12 cellular contexts compared by ENCODE assay signal in genomic region chr9:71628247-71628646, GRCh38.
DNase-seq lines count a peak whose midpoint lies in the region; ATAC-seq and TF ChIP-seq lines count a peak whose summit lies in the region.
"Had no signal": no experiment of that assay in that cellular context is flagged by ENCODE, and none has a peak within 500 bp of the region (broad histone marks: within the 10 kb centered on the region; RNA-seq: fewer than 3 reads in every experiment).

No MANE protein-coding gene starts in this region.

- CTCF ChIA-PET in RWPE1 (lab: Yijun Ruan, JAX) = interaction anchor here (0.6 to 1.9 kb wide), 6 partner anchors 11 to 134 kb away, joined by 3 to 14 read pairs (median 4); no protein-coding TSS in a partner anchor
- CTCF ChIA-PET in GM10248 (lab: Yijun Ruan, JAX) = interaction anchor here (1.4 to 2.8 kb wide), 3 partner anchors 14 to 23 kb away, joined by 3 to 9 read pairs (median 5); no protein-coding TSS in a partner anchor

- DNase-seq in ACHN = peak; percentile 2
- no peak for DNase-seq in RWPE1 (ENCODE audit: low spot score)
- peak; percentile 39 for DNase-seq in fibroblast of mammary gland (ENCODE audit: low read depth)
- DNase-seq in GM10248 (ENCODE audit: extremely low spot score) = no peak
- DNase-seq: amniotic stem cell, midbrain, NCI-H1694 treated with DMSO at 0.1 percent for 48 hours, sigmoid colon had no signal

- no peak overlapping the region for H3K4me3 ChIP-seq in fibroblast of mammary gland (ENCODE audit: control insufficient read depth, low read depth, low read length)
- H3K4me3 ChIP-seq: sigmoid colon had no signal

- POLR2A ChIA-PET in RWPE1 (lab: Yijun Ruan, JAX; ENCODE audit: low non-redundant PET) = interaction anchor here (0.7 kb wide), 1 partner anchor 140 kb away, joined by 3 read pairs; the partner anchor contains the start of gene CEMIP2
- POLR2A ChIA-PET in GM10248 (lab: Yijun Ruan, JAX) = no interaction called here

- TF ChIP-seq CTCF in GM12872 (IDR thresholded peaks at IDR 0.05; ENCODE audit: insufficient read depth, low read depth, low read length) (peak; percentile 45; the same call in 2 of the 3 replicates), RWPE1 (conservative IDR thresholded peaks at IDR 0.05; ENCODE audit: low read depth) (0 out of 2 replicates have a peak, but pooled peaks have one; percentile 17), fibroblast of mammary gland (conservative IDR thresholded peaks at IDR 0.05; ENCODE audit: control insufficient read depth, insufficient read depth, low read depth, low read length) (peak; percentile 56), GM10248 (IDR thresholded peaks at IDR 0.05; ENCODE audit: control extremely low read depth, extremely low read depth, low read depth, missing control alignments) (no peak)

- ATAC-seq in GM18519 (IDR thresholded peaks at IDR 0.05; ENCODE audit: low FRiP score, unreplicated experiment) (no peak), GM18861 (IDR thresholded peaks at IDR 0.05; ENCODE audit: unreplicated experiment) (no peak), GM19397 (IDR thresholded peaks at IDR 0.05; ENCODE audit: unreplicated experiment) (no peak)

- no peak overlapping the region for H3K27ac ChIP-seq in RWPE1
- H3K27ac ChIP-seq: sigmoid colon had no signal

- in situ Hi-C loops in ACHN (cut with HindIII; ENCODE audit: low pct_ligation_motif_present, low pct_unique_long_range_greater_than_20kb, low sequenced_read_pairs) = no loop called here

Comparison
In these comparisons a context has a peak if more than half of its experiments do, and no peak if none do; other contexts are left out.
1. DNase-seq: peak in ACHN (single experiment) and fibroblast of mammary gland (single experiment); none in RWPE1 (single experiment) and GM10248 (single experiment).